Comparison of ENCODE assay signal across 31 cellular contexts in the genomic region with DNA sequence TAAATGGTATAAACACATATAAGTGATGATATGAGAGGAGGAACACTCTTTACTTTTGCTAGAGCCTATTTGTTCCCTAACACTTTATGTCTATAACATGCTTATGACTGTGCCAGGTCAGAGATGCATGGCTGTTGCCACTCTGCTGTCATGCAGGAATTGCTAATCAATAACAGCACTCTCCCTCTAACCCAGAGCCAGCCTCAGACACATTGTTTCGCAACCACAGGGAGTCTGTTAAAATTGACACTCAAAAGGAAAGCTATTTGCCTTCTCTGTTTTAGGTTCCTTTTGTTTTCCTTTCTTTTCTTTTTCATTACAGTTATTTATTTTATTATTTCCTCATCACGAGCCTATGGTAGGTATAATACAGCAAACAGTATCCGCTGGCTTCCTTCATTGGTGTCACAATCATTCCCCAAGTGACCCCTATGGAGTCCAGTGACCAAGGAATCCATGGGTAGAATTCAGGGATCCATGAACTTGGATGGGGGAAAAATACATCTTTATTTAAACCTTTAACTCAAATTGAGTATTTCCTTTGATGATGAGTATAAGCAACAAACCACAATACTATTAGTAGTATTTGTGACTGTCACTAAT. TPM values are rescaled to one million over a fixed set of nuclear protein-coding genes. Genes with fewer than 3 reads are reported as not detected.
DNase-seq lines count a peak whose midpoint lies in the region; ATAC-seq and TF ChIP-seq lines count a peak whose summit lies in the region.
"Had no signal": no experiment of that assay in that cellular context is flagged by ENCODE, and none has a peak within 500 bp of the region (broad histone marks: within the 10 kb centered on the region; RNA-seq: fewer than 3 reads in every experiment).

No MANE protein-coding gene starts in this region.

- peaks cover 28% of the 10 kb centered on the region for H3K36me3 Mint-ChIP-seq in neural crest cell (ENCODE audit: low read depth)

- no peaks in the 10 kb centered on the region for H3K27me3 Mint-ChIP-seq in neural crest cell (ENCODE audit: low read depth)
- H3K27me3 Mint-ChIP-seq: naive thymus-derived CD4-positive, alpha-beta T cell had no signal

- H3K4me1 ChIP-seq in HUES48 (ENCODE audit: control insufficient read depth, insufficient read depth, low read length) = peaks cover 35% of the 10 kb centered on the region
- peaks cover 6 to 25% of the 10 kb centered on the region in 2 donors for H3K4me1 ChIP-seq in left lung
- H3K4me1 ChIP-seq: ascending aorta, gastroesophageal sphincter had no signal

- H3K9ac ChIP-seq in HUES48 (ENCODE audit: low read depth, low read length) = no peak overlapping the region
- H3K9ac ChIP-seq: BLaER1 treated with 17β-estradiol and CSF1 and Interleukin-3, amounts not matched to agents 10 nM and 100 nM; SK-N-SH had no signal

- ATAC-seq in left lung = no peak
- ATAC-seq: activated naive CD4-positive, alpha-beta T cell treated with anti-CD3 and anti-CD28 coated beads, Interleukin-2, amount 50 U/mL, for 72 hours; gastroesophageal sphincter; HCT116; left colon; naive thymus-derived CD4-positive, alpha-beta T cell; PC-3 had no signal

- H3K4me1 Mint-ChIP-seq in neural crest cell = peaks cover 31% of the 10 kb centered on the region
- H3K4me1 Mint-ChIP-seq: naive thymus-derived CD4-positive, alpha-beta T cell had no signal

- no peaks in the 10 kb centered on the region for H3K9me3 ChIP-seq in HUES48 (ENCODE audit: control insufficient read depth, insufficient read depth, low read length)
- H3K9me3 ChIP-seq in left lung = no peaks in the 10 kb centered on the region
- H3K9me3 ChIP-seq: ascending aorta, gastroesophageal sphincter, SK-N-SH had no signal

- H3K27me3 ChIP-seq in HUES48 (ENCODE audit: control insufficient read depth, insufficient read depth, low read length) (no peaks in the 10 kb centered on the region), dorsolateral prefrontal cortex (no peaks in the 10 kb centered on the region), left lung (no peaks in the 10 kb centered on the region)
- H3K27me3 ChIP-seq: ascending aorta; BLaER1 treated with 17β-estradiol and CSF1 and Interleukin-3, amounts not matched to agents 10 nM and 100 nM; gastroesophageal sphincter had no signal

- H3K36me3 ChIP-seq in HUES48 (ENCODE audit: control insufficient read depth, insufficient read depth, low read length) (peaks cover 5% of the 10 kb centered on the region; the same call in 1 of the 2 replicates), left lung (peaks cover 0 to 11% of the 10 kb centered on the region in 2 donors)

- peak; percentile 48 for DNase-seq in NCI-H69 (lab: John Stamatoyannopoulos, UW)
- no peak for DNase-seq in dorsolateral prefrontal cortex
- DNase-seq in neural crest cell (ENCODE audit: low read depth, low spot score) = no peak
- no peak for DNase-seq in iPS-NIHi11 (ENCODE audit: low spot score)
- no peak for DNase-seq in SW480 (ENCODE audit: low spot score)
- no peak for DNase-seq in left lung
- DNase-seq: activated CD4-positive, alpha-beta T cell treated with anti-CD3 and anti-CD28 coated beads for 4 hours; activated T-cell treated with anti-CD3 and anti-CD28 coated beads for 4 hours; DND-41; immature natural killer cell; left colon; naive thymus-derived CD4-positive, alpha-beta T cell; NCI-H2029 treated with DMSO at 0.1 percent for 48 hours; NCI-H510A; PC-3; SK-N-SH; stimulated activated CD4-positive, alpha-beta T cell treated with anti-CD3 and anti-CD28 coated beads, Interleukin-2, amount 100 ng/mL, for 24 hours; T-helper 2 cell had no signal

- intact Hi-C loops in dorsolateral prefrontal cortex (cut with DNase I) (no loop called here), left lung (cut with DNase I) (no loop called here)

- no peak for TF ChIP-seq CTCF in dorsolateral prefrontal cortex (IDR thresholded peaks at IDR 0.05 in 54 of 56, conservative IDR thresholded peaks at IDR 0.05 in 2 of 56; ENCODE audit: low read depth in 1 of 56, partially characterized antibody in 56 of 56)
- no peak for TF ChIP-seq CTCF in neural crest cell (conservative IDR thresholded peaks at IDR 0.05)
- TF ChIP-seq CTCF in left lung (IDR thresholded peaks at IDR 0.05) = no peak

- H3K4me3 ChIP-seq in HUES48 (ENCODE audit: low read depth, low read length) (peak overlapping the region; percentile 12; the same call in 1 of the 2 replicates), dorsolateral prefrontal cortex (peak overlapping the region in 6 of 59 donors; percentile 4 to 48 (median 30)), left lung (no peak overlapping the region)
- H3K4me3 ChIP-seq: ascending aorta; BLaER1 treated with 17β-estradiol and CSF1 and Interleukin-3, amounts not matched to agents 10 nM and 100 nM; gastroesophageal sphincter; smooth muscle cell had no signal

- peak overlapping the region; percentile 32 for H3K27ac ChIP-seq in HUES48 (ENCODE audit: low read depth, low read length)
- H3K27ac ChIP-seq in dorsolateral prefrontal cortex = peak overlapping the region in 53 of 59 donors; percentile 3 to 87 (median 63)
- H3K27ac ChIP-seq in left lung = no peak overlapping the region
- H3K27ac ChIP-seq: ascending aorta; BLaER1 treated with 17β-estradiol and CSF1 and Interleukin-3, amounts not matched to agents 10 nM and 100 nM; gastroesophageal sphincter had no signal

- peaks cover 4% of the 10 kb centered on the region for H3K9me3 Mint-ChIP-seq in neural crest cell
- H3K9me3 Mint-ChIP-seq: activated naive CD4-positive, alpha-beta T cell treated with anti-CD3 and anti-CD28 coated beads, Interleukin-2, amount 50 U/mL, for 72 hours; immature natural killer cell; type B pancreatic cell had no signal

- no peak overlapping the region for H3K27ac Mint-ChIP-seq in neural crest cell (ENCODE audit: unreplicated experiment)
- H3K27ac Mint-ChIP-seq: activated naive CD4-positive, alpha-beta T cell treated with anti-CD3 and anti-CD28 coated beads, Interleukin-2, amount 50 U/mL, for 72 hours; immature natural killer cell; mesothelial cell of epicardium; naive thymus-derived CD4-positive, alpha-beta T cell; type B pancreatic cell had no signal

- peak overlapping the region; percentile 33 for H3K4me3 Mint-ChIP-seq in neural crest cell
- H3K4me3 Mint-ChIP-seq: immature natural killer cell; mesothelial cell of epicardium; naive thymus-derived CD4-positive, alpha-beta T cell; type B pancreatic cell had no signal

RNA-seq across cellular contexts. Expression of a gene that starts 6.8 kb away (rescaled TPM):
- total RNA-seq in dorsolateral prefrontal cortex (100 to 1,000 TPM in 119 of 120 experiments, 10 to 100 TPM in 1; 79.1 to 321 (median 167) TPM), neural crest cell (92.3 and 97.1 TPM in 2 replicates), left lung (100 to 1,000 TPM; 192 to 277 TPM)

RNA-seq across cellular contexts. Expression of a gene that starts 31.8 kb away (rescaled TPM):
- 1 to 10 TPM in 108 of 120 experiments, under 1 TPM in 9, not detected in 3; 0.34 to 8.6 (median 2.4) TPM for total RNA-seq in dorsolateral prefrontal cortex
- total RNA-seq in neural crest cell = not detected in 2 replicates
- total RNA-seq in left lung = 10 to 100 TPM; 19.7 to 49.3 TPM
- total RNA-seq: ascending aorta; LHCN-M2; mesothelial cell of epicardium; naive thymus-derived CD4-positive, alpha-beta T cell; PC-3; smooth muscle cell had no signal

RNA-seq across cellular contexts. Expression of a gene that starts 57.7 kb away (rescaled TPM):
- total RNA-seq in dorsolateral prefrontal cortex (1 to 10 TPM in 97 of 120 experiments, under 1 TPM in 23; 0.44 to 5.8 (median 1.5) TPM), neural crest cell (0.21 TPM in 1 of 2 replicates, not detected in the other), left lung (under 1 TPM; 0.10 to 0.29 TPM)
- total RNA-seq: activated naive CD4-positive, alpha-beta T cell treated with anti-CD3 and anti-CD28 coated beads, Interleukin-2, amount 50 U/mL, for 72 hours; dermis microvascular lymphatic vessel endothelial cell; fibroblast of lung; gastroesophageal sphincter; naive thymus-derived CD4-positive, alpha-beta T cell; osteoblast; PC-3; smooth muscle cell had no signal

Comparison
In these comparisons a context has a peak if more than half of its experiments do, and no peak if none do; other contexts are left out.
1. H3K27ac ChIP-seq: peak in HUES48 (single experiment) and dorsolateral prefrontal cortex (53 of 59); none in left lung (0 of 2).